1 cellular context compared by ENCODE assay signal in genomic region chrX:124274438-124275166, GRCh38.
TF ChIP-seq lines count a peak whose summit lies in the region.

No MANE protein-coding gene starts in this region.

TF ChIP-seq in K562, 482 proteins besides CTCF, POLR2A, EP300 and RAD21:
- TF ChIP-seq CREBBP (IDR thresholded peaks at IDR 0.05; ENCODE audit: low read depth, low read length) (no peak), C11orf30 (IDR thresholded peaks at IDR 0.05; ENCODE audit: low read depth) (no peak), ZNF57 (CRISPR knock-in tag; IDR thresholded peaks at IDR 0.05) (no peak), HNRNPLL (IDR thresholded peaks at IDR 0.05; ENCODE audit: low read depth, low read length, poor library complexity, severe bottlenecking) (no peak), KLF6 (CRISPR knock-in tag; IDR thresholded peaks at IDR 0.05; ENCODE audit: borderline replicate concordance) (no peak), PHB2 (IDR thresholded peaks at IDR 0.05; ENCODE audit: low read depth) (no peak), MBD1 (CRISPR knock-in tag; IDR thresholded peaks at IDR 0.05) (no peak), ELF4 (CRISPR knock-in tag; IDR thresholded peaks at IDR 0.05) (no peak), LEF1 (IDR thresholded peaks at IDR 0.05) (no peak), TCF15 (CRISPR knock-in tag; IDR thresholded peaks at IDR 0.05) (no peak), ZNF12 (CRISPR knock-in tag; IDR thresholded peaks at IDR 0.05) (no peak), ZNF445 (CRISPR knock-in tag; IDR thresholded peaks at IDR 0.05; ENCODE audit: low read depth) (no peak), FOXA3 (CRISPR knock-in tag; conservative IDR thresholded peaks at IDR 0.05 in 1 of 2, IDR thresholded peaks at IDR 0.05 in 1 of 2) (no peak)
- TF ChIP-seq, protein P1, sequence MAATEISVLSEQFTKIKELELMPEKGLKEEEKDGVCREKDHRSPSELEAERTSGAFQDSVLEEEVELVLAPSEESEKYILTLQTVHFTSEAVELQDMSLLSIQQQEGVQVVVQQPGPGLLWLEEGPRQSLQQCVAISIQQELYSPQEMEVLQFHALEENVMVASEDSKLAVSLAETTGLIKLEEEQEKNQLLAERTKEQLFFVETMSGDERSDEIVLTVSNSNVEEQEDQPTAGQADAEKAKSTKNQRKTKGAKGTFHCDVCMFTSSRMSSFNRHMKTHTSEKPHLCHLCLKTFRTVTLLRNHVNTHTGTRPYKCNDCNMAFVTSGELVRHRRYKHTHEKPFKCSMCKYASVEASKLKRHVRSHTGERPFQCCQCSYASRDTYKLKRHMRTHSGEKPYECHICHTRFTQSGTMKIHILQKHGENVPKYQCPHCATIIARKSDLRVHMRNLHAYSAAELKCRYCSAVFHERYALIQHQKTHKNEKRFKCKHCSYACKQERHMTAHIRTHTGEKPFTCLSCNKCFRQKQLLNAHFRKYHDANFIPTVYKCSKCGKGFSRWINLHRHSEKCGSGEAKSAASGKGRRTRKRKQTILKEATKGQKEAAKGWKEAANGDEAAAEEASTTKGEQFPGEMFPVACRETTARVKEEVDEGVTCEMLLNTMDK (IDR thresholded peaks at IDR 0.05; ENCODE audit: borderline replicate concordance, insufficient read depth, low read depth, low read length, poor library complexity, severe bottlenecking), result no peak
- TF ChIP-seq, protein P2, sequence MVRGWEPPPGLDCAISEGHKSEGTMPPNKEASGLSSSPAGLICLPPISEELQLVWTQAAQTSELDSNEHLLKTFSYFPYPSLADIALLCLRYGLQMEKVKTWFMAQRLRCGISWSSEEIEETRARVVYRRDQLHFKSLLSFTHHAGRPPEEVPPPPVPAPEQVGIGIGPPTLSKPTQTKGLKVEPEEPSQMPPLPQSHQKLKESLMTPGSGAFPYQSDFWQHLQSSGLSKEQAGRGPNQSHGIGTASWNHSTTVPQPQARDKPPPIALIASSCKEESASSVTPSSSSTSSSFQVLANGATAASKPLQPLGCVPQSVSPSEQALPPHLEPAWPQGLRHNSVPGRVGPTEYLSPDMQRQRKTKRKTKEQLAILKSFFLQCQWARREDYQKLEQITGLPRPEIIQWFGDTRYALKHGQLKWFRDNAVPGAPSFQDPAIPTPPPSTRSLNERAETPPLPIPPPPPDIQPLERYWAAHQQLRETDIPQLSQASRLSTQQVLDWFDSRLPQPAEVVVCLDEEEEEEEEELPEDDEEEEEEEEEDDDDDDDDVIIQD (CRISPR knock-in tag; IDR thresholded peaks at IDR 0.05), result no peak
- TF ChIP-seq, protein P3, sequence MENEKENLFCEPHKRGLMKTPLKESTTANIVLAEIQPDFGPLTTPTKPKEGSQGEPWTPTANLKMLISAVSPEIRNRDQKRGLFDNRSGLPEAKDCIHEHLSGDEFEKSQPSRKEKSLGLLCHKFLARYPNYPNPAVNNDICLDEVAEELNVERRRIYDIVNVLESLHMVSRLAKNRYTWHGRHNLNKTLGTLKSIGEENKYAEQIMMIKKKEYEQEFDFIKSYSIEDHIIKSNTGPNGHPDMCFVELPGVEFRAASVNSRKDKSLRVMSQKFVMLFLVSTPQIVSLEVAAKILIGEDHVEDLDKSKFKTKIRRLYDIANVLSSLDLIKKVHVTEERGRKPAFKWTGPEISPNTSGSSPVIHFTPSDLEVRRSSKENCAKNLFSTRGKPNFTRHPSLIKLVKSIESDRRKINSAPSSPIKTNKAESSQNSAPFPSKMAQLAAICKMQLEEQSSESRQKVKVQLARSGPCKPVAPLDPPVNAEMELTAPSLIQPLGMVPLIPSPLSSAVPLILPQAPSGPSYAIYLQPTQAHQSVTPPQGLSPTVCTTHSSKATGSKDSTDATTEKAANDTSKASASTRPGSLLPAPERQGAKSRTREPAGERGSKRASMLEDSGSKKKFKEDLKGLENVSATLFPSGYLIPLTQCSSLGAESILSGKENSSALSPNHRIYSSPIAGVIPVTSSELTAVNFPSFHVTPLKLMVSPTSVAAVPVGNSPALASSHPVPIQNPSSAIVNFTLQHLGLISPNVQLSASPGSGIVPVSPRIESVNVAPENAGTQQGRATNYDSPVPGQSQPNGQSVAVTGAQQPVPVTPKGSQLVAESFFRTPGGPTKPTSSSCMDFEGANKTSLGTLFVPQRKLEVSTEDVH (IDR thresholded peaks at IDR 0.05; ENCODE audit: low read depth, partially characterized antibody), result no peak
- TF ChIP-seq, protein P4, sequence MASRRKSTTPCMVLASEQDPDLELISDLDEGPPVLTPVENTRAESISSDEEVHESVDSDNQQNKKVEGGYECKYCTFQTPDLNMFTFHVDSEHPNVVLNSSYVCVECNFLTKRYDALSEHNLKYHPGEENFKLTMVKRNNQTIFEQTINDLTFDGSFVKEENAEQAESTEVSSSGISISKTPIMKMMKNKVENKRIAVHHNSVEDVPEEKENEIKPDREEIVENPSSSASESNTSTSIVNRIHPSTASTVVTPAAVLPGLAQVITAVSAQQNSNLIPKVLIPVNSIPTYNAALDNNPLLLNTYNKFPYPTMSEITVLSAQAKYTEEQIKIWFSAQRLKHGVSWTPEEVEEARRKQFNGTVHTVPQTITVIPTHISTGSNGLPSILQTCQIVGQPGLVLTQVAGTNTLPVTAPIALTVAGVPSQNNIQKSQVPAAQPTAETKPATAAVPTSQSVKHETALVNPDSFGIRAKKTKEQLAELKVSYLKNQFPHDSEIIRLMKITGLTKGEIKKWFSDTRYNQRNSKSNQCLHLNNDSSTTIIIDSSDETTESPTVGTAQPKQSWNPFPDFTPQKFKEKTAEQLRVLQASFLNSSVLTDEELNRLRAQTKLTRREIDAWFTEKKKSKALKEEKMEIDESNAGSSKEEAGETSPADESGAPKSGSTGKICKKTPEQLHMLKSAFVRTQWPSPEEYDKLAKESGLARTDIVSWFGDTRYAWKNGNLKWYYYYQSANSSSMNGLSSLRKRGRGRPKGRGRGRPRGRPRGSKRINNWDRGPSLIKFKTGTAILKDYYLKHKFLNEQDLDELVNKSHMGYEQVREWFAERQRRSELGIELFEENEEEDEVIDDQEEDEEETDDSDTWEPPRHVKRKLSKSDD (conservative IDR thresholded peaks at IDR 0.05; ENCODE audit: low read length), result no peak
